ENCODE assay signal across 17 cellular contexts in genomic region chr9:120066315-120066714, GRCh38.
"Had no signal": no experiment of that assay in that cellular context is flagged by ENCODE, and none has a peak within 500 bp of the region (broad histone marks: within the 10 kb centered on the region; RNA-seq: fewer than 3 reads in every experiment).

No MANE protein-coding gene starts in this region.

- ATAC-seq: activated CD4-positive, CD25-positive, alpha-beta regulatory T cell treated with anti-CD3 and anti-CD28 coated beads, Interleukin-2, amount 50 U/mL, for 24 hours; activated naive CD4-positive, alpha-beta T cell treated with anti-CD3 and anti-CD28 coated beads, Interleukin-2, amount 50 U/mL, for 72 hours; activated T-cell treated with anti-CD3 and anti-CD28 coated beads, Interleukin-2, amount 50 U/mL, for 4 hours; mucosa of descending colon; natural killer cell; stimulated activated naive CD8-positive, alpha-beta T cell treated with anti-CD3 and anti-CD28 coated beads, Interleukin-15, amount 100 ng/mL, for 72 hours had no signal

- H3K27ac Mint-ChIP-seq: activated naive CD4-positive, alpha-beta T cell treated with anti-CD3 and anti-CD28 coated beads, Interleukin-2, amount 50 U/mL, for 72 hours; immature natural killer cell; natural killer cell; stimulated activated naive CD8-positive, alpha-beta T cell treated with anti-CD3 and anti-CD28 coated beads, Interleukin-15, amount 100 ng/mL, for 72 hours had no signal

- H3K4me1 Mint-ChIP-seq: immature natural killer cell; natural killer cell; stimulated activated naive CD8-positive, alpha-beta T cell treated with anti-CD3 and anti-CD28 coated beads, Interleukin-15, amount 100 ng/mL, for 72 hours had no signal

- H3K4me3 ChIP-seq: mucosa of descending colon, thyroid gland, uterus had no signal

- H3K27me3 ChIP-seq: brain microvascular endothelial cell, thyroid gland, uterus had no signal

- DNase-seq: activated CD4-positive, alpha-beta T cell treated with anti-CD3 and anti-CD28 coated beads, Interleukin-2, amount 50 U/mL, for 4 hours; activated effector memory CD4-positive, alpha-beta T cell treated with anti-CD3 and anti-CD28 coated beads, Interleukin-2, amount 50 U/mL, for 16 hours; activated T-cell treated with anti-CD3 and anti-CD28 coated beads, Interleukin-2, amount 50 U/mL, for 4 hours; brain microvascular endothelial cell; effector memory CD4-positive, alpha-beta T cell; immature natural killer cell; mucosa of descending colon; natural killer cell; occipital lobe; stimulated activated CD4-positive, alpha-beta T cell treated with anti-CD3 and anti-CD28 coated beads, Interleukin-4, amount 100 ng/mL, for 1 hour; stimulated activated CD8-positive, alpha-beta memory T cell treated with anti-CD3 and anti-CD28 coated beads, Interleukin-4, amount 100 ng/mL, for 48 hours; stimulated activated naive CD8-positive, alpha-beta T cell treated with anti-CD3 and anti-CD28 coated beads, Interleukin-15, amount 100 ng/mL, for 72 hours; thyroid gland; uterus had no signal

- H3K36me3 Mint-ChIP-seq: activated naive CD4-positive, alpha-beta T cell treated with anti-CD3 and anti-CD28 coated beads, Interleukin-2, amount 50 U/mL, for 72 hours; immature natural killer cell; natural killer cell had no signal

- H3K4me3 Mint-ChIP-seq: activated T-cell treated with anti-CD3 and anti-CD28 coated beads, Interleukin-2, amount 50 U/mL, for 4 hours; immature natural killer cell; natural killer cell; stimulated activated naive CD8-positive, alpha-beta T cell treated with anti-CD3 and anti-CD28 coated beads, Interleukin-15, amount 100 ng/mL, for 72 hours had no signal

- H3K4me1 ChIP-seq: thyroid gland, uterus had no signal

- H3K27ac ChIP-seq: brain microvascular endothelial cell, epithelial cell of prostate, thyroid gland, uterus had no signal

- H3K9me3 Mint-ChIP-seq: activated T-cell treated with anti-CD3 and anti-CD28 coated beads, Interleukin-2, amount 50 U/mL, for 4 hours had no signal

- H3K27me3 Mint-ChIP-seq: stimulated activated naive CD8-positive, alpha-beta T cell treated with anti-CD3 and anti-CD28 coated beads, Interleukin-15, amount 100 ng/mL, for 72 hours had no signal

- H3K36me3 ChIP-seq: brain microvascular endothelial cell, thyroid gland, uterus had no signal

- H3K9me3 ChIP-seq: mucosa of descending colon, thyroid gland, uterus had no signal
